In genomic region chr13:74000906-74001305, GRCh38 we compare ENCODE assay signal across 23 cellular contexts.
"Had no signal": no experiment of that assay in that cellular context is flagged by ENCODE, and none has a peak within 500 bp of the region (broad histone marks: within the 10 kb centered on the region; RNA-seq: fewer than 3 reads in every experiment).

No MANE protein-coding gene starts in this region.

- H3K4me3 Mint-ChIP-seq: immature natural killer cell; memory B cell; mesothelial cell of epicardium; natural killer cell; neural crest cell; stimulated activated memory B cell treated with anti-CD40 and anti-IgM and Interleukin-4, amounts not matched to agents 10 μg/mL and 1 μg/mL and 100 μg/mL, for 72 hours; stimulated activated naive CD8-positive, alpha-beta T cell treated with anti-CD3 and anti-CD28 coated beads, Interleukin-15, amount 100 ng/mL, for 72 hours had no signal

- FAIRE-seq: endometrium, keratinocyte had no signal

- H3K9me3 ChIP-seq: gastrocnemius medialis, left ventricle myocardium inferior, lower lobe of right lung, testis, tibial nerve, upper lobe of right lung, vagina had no signal

- H3K27ac ChIP-seq: gastrocnemius medialis, left ventricle myocardium inferior, lower lobe of right lung, testis, tibial nerve, upper lobe of right lung, vagina had no signal

- ATAC-seq: esophagus mucosa; gastrocnemius medialis; lower lobe of right lung; natural killer cell; right cardiac atrium; stimulated activated memory B cell treated with anti-CD40 and anti-IgM and Interleukin-4, amounts not matched to agents 10 μg/mL and 1 μg/mL and 100 μg/mL, for 72 hours; stimulated activated naive CD8-positive, alpha-beta T cell treated with anti-CD3 and anti-CD28 coated beads, Interleukin-15, amount 100 ng/mL, for 72 hours; upper lobe of right lung had no signal

- H3K36me3 ChIP-seq: gastrocnemius medialis, left ventricle myocardium inferior, lower lobe of right lung, tibial nerve, upper lobe of right lung, vagina had no signal

- H3K4me3 ChIP-seq: gastrocnemius medialis, left ventricle myocardium inferior, lower lobe of right lung, smooth muscle cell, testis, tibial nerve, upper lobe of right lung, vagina had no signal

- H3K9me3 Mint-ChIP-seq: immature natural killer cell; memory B cell; mesothelial cell of epicardium; natural killer cell; neural crest cell; stimulated activated memory B cell treated with anti-CD40 and anti-IgM and Interleukin-4, amounts not matched to agents 10 μg/mL and 1 μg/mL and 100 μg/mL, for 72 hours; stimulated activated naive CD8-positive, alpha-beta T cell treated with anti-CD3 and anti-CD28 coated beads, Interleukin-15, amount 100 ng/mL, for 72 hours had no signal

- H3K4me1 ChIP-seq: lower lobe of right lung, testis, upper lobe of right lung, vagina had no signal

- H3K27ac Mint-ChIP-seq: immature natural killer cell; memory B cell; mesothelial cell of epicardium; progenitor cell of endocrine pancreas; stimulated activated memory B cell treated with anti-CD40 and anti-IgM and Interleukin-4, amounts not matched to agents 10 μg/mL and 1 μg/mL and 100 μg/mL, for 72 hours; stimulated activated naive CD8-positive, alpha-beta T cell treated with anti-CD3 and anti-CD28 coated beads, Interleukin-15, amount 100 ng/mL, for 72 hours had no signal

- H3K36me3 Mint-ChIP-seq: immature natural killer cell; mesothelial cell of epicardium; natural killer cell; stimulated activated memory B cell treated with anti-CD40 and anti-IgM and Interleukin-4, amounts not matched to agents 10 μg/mL and 1 μg/mL and 100 μg/mL, for 72 hours had no signal

- H3K27me3 ChIP-seq: gastrocnemius medialis, testis, tibial nerve, upper lobe of right lung, vagina had no signal

- DNase-seq: effector memory CD4-positive, alpha-beta T cell; gastrocnemius medialis; immature natural killer cell; left ventricle myocardium inferior; lower lobe of right lung; natural killer cell; right cardiac atrium; stimulated activated CD4-positive, alpha-beta T cell treated with anti-CD3 and anti-CD28 coated beads, Interleukin-4, amount 100 ng/mL, for 1 hour; stimulated activated CD8-positive, alpha-beta memory T cell treated with anti-CD3 and anti-CD28 coated beads, Interleukin-4, amount 100 ng/mL, for 48 hours; stimulated activated naive CD8-positive, alpha-beta T cell treated with anti-CD3 and anti-CD28 coated beads, Interleukin-15, amount 100 ng/mL, for 72 hours; testis; upper lobe of right lung had no signal

- H3K4me2 ChIP-seq: smooth muscle cell had no signal
